Comparison of ENCODE assay signal across 1 cellular context in genomic region chr10:17736223-17736622, GRCh38.
TF ChIP-seq lines count a peak whose summit lies in the region.

No MANE protein-coding gene starts in this region.

TF ChIP-seq in GM23338, 12 proteins besides CTCF, POLR2A, EP300 and RAD21 (continued from another document):
- no peak for TF ChIP-seq REST (IDR thresholded peaks at IDR 0.05; ENCODE audit: unreplicated experiment)
- TF ChIP-seq ZNF462 (CRISPR knock-in tag; IDR thresholded peaks at IDR 0.05) = no peak
